Comparison of ENCODE assay signal across 29 cellular contexts in the genomic region with DNA sequence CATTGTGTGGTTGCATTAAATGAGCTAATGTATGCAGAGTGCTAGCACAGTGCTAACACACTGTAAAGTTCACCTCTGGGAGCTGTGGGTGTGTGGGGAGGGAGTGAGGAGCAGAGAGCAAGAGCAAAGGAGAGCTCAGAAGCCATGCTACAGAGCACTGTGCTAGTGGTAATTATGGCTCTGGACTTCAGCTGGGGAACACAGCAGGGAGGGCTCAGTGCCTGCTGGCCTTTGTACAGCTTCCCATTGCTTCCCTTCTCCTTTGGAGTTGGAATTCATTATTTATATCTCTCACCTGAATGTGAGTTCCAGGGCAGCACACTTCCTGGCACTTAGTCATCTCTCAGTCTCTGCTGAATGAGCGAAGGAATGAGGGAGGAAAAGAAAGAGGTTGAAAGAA. TPM values are rescaled to one million over a fixed set of nuclear protein-coding genes. Genes with fewer than 3 reads are reported as not detected.
DNase-seq lines count a peak whose midpoint lies in the region; ATAC-seq, FAIRE-seq and TF ChIP-seq lines count a peak whose summit lies in the region.
"Had no signal": no experiment of that assay in that cellular context is flagged by ENCODE, and none has a peak within 500 bp of the region (broad histone marks: within the 10 kb centered on the region; RNA-seq: fewer than 3 reads in every experiment).

No MANE protein-coding gene starts in this region.

- no peak overlapping the region for H3K27ac Mint-ChIP-seq in activated CD4-positive, alpha-beta memory T cell treated with anti-CD3 and anti-CD28 coated beads, Interleukin-2, amount 10 ng/mL, durations not matched to agents 7 days and 5 days
- H3K27ac Mint-ChIP-seq: CD4-positive, alpha-beta memory T cell; H9; HFFc6 had no signal

- FAIRE-seq in small intestine (lab: Jason Lieb, UNC) = no peak
- FAIRE-seq: A549, G401.6 had no signal

- peak; percentile 83 for DNase-seq in G401 (ENCODE audit: low spot score)
- peak; percentile 10 for DNase-seq in HT-29 (ENCODE audit: low spot score)
- DNase-seq in left colon = no peak
- DNase-seq in small intestine = peak; percentile 75
- no peak for DNase-seq in activated CD4-positive, CD25-positive, alpha-beta regulatory T cell (lab: John Stamatoyannopoulos, UW)
- no peak for DNase-seq in activated CD4-positive, alpha-beta memory T cell treated with anti-CD3 and anti-CD28 coated beads, Interleukin-2, amount 10 ng/mL, durations not matched to agents 7 days and 5 days
- no peak for DNase-seq in tibial artery
- DNase-seq: AML-193; CD4-positive, alpha-beta memory T cell; COR-L47; DMS53; GM23248; H9; HFFc6; KBM-7; MV-4-11; NCI-H1105; NCI-H146; NCI-H1930; NCI-H446 treated with DMSO at 0.1 percent for 48 hours; NCI-H526; NCI-H82; NK-92 treated with Interleukin-12 subunit alpha and Interleukin-12 subunit beta, amount 100 ng/mL, for 24 hours; PC-9; RPMI8226; SHP77 treated with DMSO at 0.1 percent for 48 hours had no signal

- H3K9me3 ChIP-seq in small intestine (ENCODE audit: control insufficient read depth, low read depth) (no peaks in the 10 kb centered on the region), tibial artery (no peaks in the 10 kb centered on the region)

- H3K4me3 ChIP-seq in small intestine (ENCODE audit: low read depth in 1 of 2, low read length in 2 of 2) (no peak overlapping the region), tibial artery (no peak overlapping the region)
- H3K4me3 ChIP-seq: A549; BLaER1 treated with 17β-estradiol and CSF1 and Interleukin-3, amounts not matched to agents 10 nM and 100 nM; GM23248; PC-9 had no signal

- CTCF ChIA-PET in activated CD4-positive, alpha-beta memory T cell treated with anti-CD3 and anti-CD28 coated beads, Interleukin-2, amount 10 ng/mL, durations not matched to agents 7 days and 5 days (lab: Charles Lee) = no interaction called here

- intact Hi-C loops in left colon (cut with DNase I, micrococcal nuclease) = no loop called here
- intact Hi-C loops in tibial artery (cut with DNase I; ENCODE audit: low total_unique reads) = no loop called here

- H3K27me3 ChIP-seq in small intestine (ENCODE audit: control insufficient read depth in 2 of 2, insufficient read depth in 2 of 2, low read length in 2 of 2) (peaks cover 0 to 2% of the 10 kb centered on the region in 2 donors), tibial artery (no peaks in the 10 kb centered on the region)
- H3K27me3 ChIP-seq: BLaER1 treated with 17β-estradiol and CSF1 and Interleukin-3, amounts not matched to agents 10 nM and 100 nM had no signal

- peaks cover 7% of the 10 kb centered on the region for H3K4me1 Mint-ChIP-seq in activated CD4-positive, alpha-beta memory T cell treated with anti-CD3 and anti-CD28 coated beads, Interleukin-2, amount 10 ng/mL, durations not matched to agents 7 days and 5 days

- H3K4me1 ChIP-seq in small intestine (ENCODE audit: control insufficient read depth in 2 of 2, insufficient read depth in 1 of 2, low read depth in 1 of 2, low read length in 1 of 2) (peaks cover 5% of the 10 kb centered on the region in 2 donors), tibial artery (peaks cover 0 to 37% (median 22%) of the 10 kb centered on the region in 4 donors)
- H3K4me1 ChIP-seq: BLaER1 treated with 17β-estradiol and CSF1 and Interleukin-3, amounts not matched to agents 10 nM and 100 nM had no signal

- H3K4me3 Mint-ChIP-seq in activated CD4-positive, alpha-beta memory T cell treated with anti-CD3 and anti-CD28 coated beads, Interleukin-2, amount 10 ng/mL, durations not matched to agents 7 days and 5 days = no peak overlapping the region
- H3K4me3 Mint-ChIP-seq: CD4-positive, alpha-beta memory T cell; H9; HFFc6 had no signal

- WGBS in small intestine, 3 donors = 68 to 91% (median 83%) methylated on average over 1 of the region's 1 CpG

- H3K36me3 Mint-ChIP-seq in activated CD4-positive, alpha-beta memory T cell treated with anti-CD3 and anti-CD28 coated beads, Interleukin-2, amount 10 ng/mL, durations not matched to agents 7 days and 5 days (ENCODE audit: low read depth) = no peaks in the 10 kb centered on the region
- H3K36me3 Mint-ChIP-seq: CD4-positive, alpha-beta memory T cell had no signal

- peaks cover 47% of the 10 kb centered on the region for H3K27me3 Mint-ChIP-seq in activated CD4-positive, alpha-beta memory T cell treated with anti-CD3 and anti-CD28 coated beads, Interleukin-2, amount 10 ng/mL, durations not matched to agents 7 days and 5 days

- H3K36me3 ChIP-seq in small intestine (ENCODE audit: control insufficient read depth in 2 of 2, insufficient read depth in 2 of 2, low read length in 2 of 2) (no peaks in the 10 kb centered on the region), tibial artery (no peaks in the 10 kb centered on the region)
- H3K36me3 ChIP-seq: BLaER1 treated with 17β-estradiol and CSF1 and Interleukin-3, amounts not matched to agents 10 nM and 100 nM had no signal

- POLR2A ChIA-PET in activated CD4-positive, alpha-beta memory T cell treated with anti-CD3 and anti-CD28 coated beads, Interleukin-2, amount 10 ng/mL, durations not matched to agents 7 days and 5 days (lab: Charles Lee) = no interaction called here

- H3K9me3 Mint-ChIP-seq in activated CD4-positive, alpha-beta memory T cell treated with anti-CD3 and anti-CD28 coated beads, Interleukin-2, amount 10 ng/mL, durations not matched to agents 7 days and 5 days = no peaks in the 10 kb centered on the region

- peak overlapping the region in 1 of 2 donors; percentile 73 for H3K27ac ChIP-seq in small intestine (ENCODE audit: low read depth in 1 of 2, low read length in 1 of 2)
- peak overlapping the region in 1 of 2 donors; percentile 90 for H3K27ac ChIP-seq in tibial artery
- H3K27ac ChIP-seq: A549; BLaER1 treated with 17β-estradiol and CSF1 and Interleukin-3, amounts not matched to agents 10 nM and 100 nM; GM23248; PC-9 had no signal

- no peak for TF ChIP-seq CTCF in tibial artery (IDR thresholded peaks at IDR 0.05)

- ATAC-seq in left colon = peak; percentile 23
- ATAC-seq: A549 had no signal

- in situ Hi-C loops in G401 (cut with HindIII; ENCODE audit: low sequenced_read_pairs) = no loop called here

RNA-seq across cellular contexts. Expression of a gene that starts 2.5 kb away (rescaled TPM):
- not detected in 2 replicates for total RNA-seq in G401 (2014; rRNA removed; shearing (Covaris generic))
- total RNA-seq in HT-29 (2014; rRNA removed; shearing (Covaris generic)) = 9.3 and 12.2 TPM in 2 replicates
- total RNA-seq in left colon = 10 to 100 TPM in 1 of 2 donors, 1 to 10 TPM in 1; 6.8 to 11.4 TPM
- polyA plus RNA-seq in small intestine = 1 to 10 TPM; 3.3 to 4.6 (median 4.0) TPM
- total RNA-seq in activated CD4-positive, alpha-beta memory T cell treated with anti-CD3 and anti-CD28 coated beads, Interleukin-2, amount 10 ng/mL, durations not matched to agents 7 days and 5 days = not detected
- total RNA-seq: CD4-positive, alpha-beta memory T cell had no signal
- polyA plus RNA-seq: CD4-positive, alpha-beta memory T cell had no signal

Comparison
In these comparisons a context has a peak if more than half of its experiments do, and no peak if none do; other contexts are left out.
1. DNase-seq: peak in G401 (single experiment), HT-29 (single experiment) and small intestine (single experiment); none in left colon (0 of 2), activated CD4-positive, CD25-positive, alpha-beta regulatory T cell (0 of 4), activated CD4-positive, alpha-beta memory T cell treated with anti-CD3 and anti-CD28 coated beads, Interleukin-2, amount 10 ng/mL, durations not matched to agents 7 days and 5 days (single experiment) and tibial artery (0 of 2).